In the genomic region with DNA sequence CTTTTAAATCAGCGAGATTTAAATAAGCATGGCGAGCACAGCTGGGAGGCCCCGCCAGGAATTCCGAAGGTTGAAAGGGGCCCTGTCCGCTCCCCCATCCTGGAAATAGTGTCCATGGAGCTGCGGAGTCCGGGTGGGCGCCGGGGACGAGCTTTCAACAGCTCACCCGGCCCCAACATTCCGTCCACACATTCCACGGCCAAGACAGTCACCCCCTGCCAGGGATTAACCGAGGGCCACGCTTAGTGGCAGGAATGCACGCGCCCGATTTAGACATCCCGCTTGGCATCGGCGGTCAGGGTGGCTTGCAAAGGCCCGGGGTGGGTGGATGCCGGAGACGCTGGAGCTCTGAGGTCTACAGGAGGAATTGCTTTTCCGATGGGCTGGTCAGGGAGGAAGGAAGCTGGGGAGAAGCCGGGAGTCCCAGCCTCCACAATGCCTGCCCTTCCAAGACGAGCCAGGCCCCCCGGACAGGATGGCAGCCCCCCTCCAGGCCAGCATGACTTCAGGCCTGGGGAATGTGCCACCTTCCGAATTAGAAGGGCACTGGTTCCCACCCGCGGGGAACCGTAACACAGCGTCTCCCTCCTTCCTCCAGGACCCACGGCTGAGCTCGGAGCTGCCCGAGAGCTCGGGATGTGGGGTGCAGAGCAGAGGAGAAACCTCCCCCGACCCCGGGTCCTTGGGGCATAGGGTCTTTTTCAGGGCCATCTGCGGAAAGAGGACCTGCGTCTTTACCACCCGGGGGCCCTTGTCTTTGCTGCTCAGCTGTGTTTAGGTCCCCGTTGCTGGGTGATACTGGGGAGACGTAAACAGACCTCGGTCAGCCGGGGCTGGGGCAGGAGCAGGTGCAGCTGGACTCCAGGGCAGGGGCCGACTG, we compare ENCODE assay signal across 11 cellular contexts. TPM values are rescaled to one million over a fixed set of nuclear protein-coding genes. Genes with fewer than 3 reads are reported as not detected.
DNase-seq lines count a peak whose midpoint lies in the region; ATAC-seq and TF ChIP-seq lines count a peak whose summit lies in the region.
"Had no signal": no experiment of that assay in that cellular context is flagged by ENCODE, and none has a peak within 500 bp of the region (broad histone marks: within the 10 kb centered on the region; RNA-seq: fewer than 3 reads in every experiment).

No MANE protein-coding gene starts in this region.

- POLR2A ChIA-PET in WTC11 (lab: Charles Lee), result no interaction called here

- H3K27ac ChIP-seq in BLaER1 (0 out of 2 replicates have a peak overlapping the region, but pooled peaks have one; percentile 7), left ventricle myocardium inferior (replicated peaks) (peak overlapping the region; percentile 95), parathyroid adenoma (no peak overlapping the region)

- peak; percentile 78 for ATAC-seq in WTC11
- ATAC-seq in stimulated activated effector memory CD8-positive, alpha-beta T cell treated with anti-CD3 and anti-CD28 coated beads, Interleukin-12 subunit alpha, Interleukin-12 subunit beta, amount 100 ng/mL, for 72 hours, result no peak
- ATAC-seq in GM21367 (IDR thresholded peaks at IDR 0.05; ENCODE audit: unreplicated experiment), result no peak
- ATAC-seq: activated T-cell treated with anti-CD3 and anti-CD28 coated beads, Interleukin-2, amount 50 U/mL, for 4 hours had no signal

- peaks cover 10% of the 10 kb centered on the region for H3K36me3 Mint-ChIP-seq in WTC11
- peaks cover 6% of the 10 kb centered on the region for H3K36me3 Mint-ChIP-seq in stimulated activated effector memory CD8-positive, alpha-beta T cell treated with anti-CD3 and anti-CD28 coated beads, Interleukin-12 subunit alpha, Interleukin-12 subunit beta, amount 100 ng/mL, for 72 hours

- H3K27ac Mint-ChIP-seq in WTC11, result no peak overlapping the region; the same call in 1 of the 2 replicates
- no peak overlapping the region for H3K27ac Mint-ChIP-seq in stimulated activated effector memory CD8-positive, alpha-beta T cell treated with anti-CD3 and anti-CD28 coated beads, Interleukin-12 subunit alpha, Interleukin-12 subunit beta, amount 100 ng/mL, for 72 hours
- H3K27ac Mint-ChIP-seq: memory B cell had no signal

- no peaks in the 10 kb centered on the region for H3K27me3 ChIP-seq in BLaER1
- no peaks in the 10 kb centered on the region for H3K27me3 ChIP-seq in left ventricle myocardium inferior (ENCODE audit: low read depth)
- no peaks in the 10 kb centered on the region for H3K27me3 ChIP-seq in parathyroid adenoma (ENCODE audit: control insufficient read depth, insufficient read depth, low read length)

- H3K9me3 ChIP-seq in BLaER1 (peaks cover 9% of the 10 kb centered on the region), left ventricle myocardium inferior (replicated peaks) (no peaks in the 10 kb centered on the region), parathyroid adenoma (ENCODE audit: control insufficient read depth, low read length) (no peaks in the 10 kb centered on the region)

- H3K79me2 ChIP-seq in parathyroid adenoma, result no peaks in the 10 kb centered on the region

- peak overlapping the region; percentile 67 for H3K4me3 Mint-ChIP-seq in WTC11
- no peak overlapping the region for H3K4me3 Mint-ChIP-seq in stimulated activated effector memory CD8-positive, alpha-beta T cell treated with anti-CD3 and anti-CD28 coated beads, Interleukin-12 subunit alpha, Interleukin-12 subunit beta, amount 100 ng/mL, for 72 hours
- H3K4me3 Mint-ChIP-seq: activated T-cell treated with anti-CD3 and anti-CD28 coated beads, Interleukin-2, amount 50 U/mL, for 4 hours; memory B cell had no signal

- intact Hi-C loops in left ventricle myocardium inferior (cut with micrococcal nuclease), result no loop called here

- DNase-seq in WTC11 (ENCODE audit: low spot score) (peak; percentile 63), left ventricle myocardium inferior (peak; percentile 72), AG20443 (ENCODE audit: low spot score) (no peak)
- DNase-seq in stimulated activated effector memory CD8-positive, alpha-beta T cell treated with anti-CD3 and anti-CD28 coated beads, Interleukin-12 subunit alpha, Interleukin-12 subunit beta, amount 100 ng/mL, for 72 hours (ENCODE audit: low spot score in 2 of 2), result no peak
- DNase-seq in stimulated activated CD8-positive, alpha-beta memory T cell treated with anti-CD3 and anti-CD28 coated beads, Interleukin-4, amount 100 ng/mL, for 48 hours, result no peak
- DNase-seq: activated T-cell treated with anti-CD3 and anti-CD28 coated beads, Interleukin-2, amount 50 U/mL, for 4 hours; effector CD4-positive, alpha-beta T cell had no signal

- H3K36me3 ChIP-seq in BLaER1 (no peaks in the 10 kb centered on the region), left ventricle myocardium inferior (no peaks in the 10 kb centered on the region), parathyroid adenoma (ENCODE audit: control insufficient read depth, insufficient read depth, low read length) (no peaks in the 10 kb centered on the region)

- H3K27me3 Mint-ChIP-seq in WTC11 (ENCODE audit: low read depth), result no peaks in the 10 kb centered on the region
- H3K27me3 Mint-ChIP-seq: memory B cell had no signal

- H3K4me1 Mint-ChIP-seq in WTC11, result peaks cover 18% of the 10 kb centered on the region
- no peaks in the 10 kb centered on the region for H3K4me1 Mint-ChIP-seq in stimulated activated effector memory CD8-positive, alpha-beta T cell treated with anti-CD3 and anti-CD28 coated beads, Interleukin-12 subunit alpha, Interleukin-12 subunit beta, amount 100 ng/mL, for 72 hours

- H3K9ac ChIP-seq in BLaER1 (no peak overlapping the region), parathyroid adenoma (no peak overlapping the region)

- H3K4me3 ChIP-seq in BLaER1 (peak overlapping the region; percentile 8; the same call in 1 of the 2 replicates), left ventricle myocardium inferior (peak overlapping the region; percentile 63), parathyroid adenoma (ENCODE audit: low read depth, low read length) (peak overlapping the region; percentile 14)

- CTCF ChIA-PET in WTC11 (lab: Charles Lee), result no interaction called here

- TF ChIP-seq CTCF in WTC11 (IDR thresholded peaks at IDR 0.05) (no peak), left ventricle myocardium inferior (IDR thresholded peaks at IDR 0.05; ENCODE audit: borderline replicate concordance) (peak; percentile 54), parathyroid adenoma (IDR thresholded peaks at IDR 0.05) (no peak)

- no peaks in the 10 kb centered on the region for H4K20me1 ChIP-seq in BLaER1

- H3K9me3 Mint-ChIP-seq in WTC11, result peaks cover 5% of the 10 kb centered on the region
- no peaks in the 10 kb centered on the region for H3K9me3 Mint-ChIP-seq in stimulated activated effector memory CD8-positive, alpha-beta T cell treated with anti-CD3 and anti-CD28 coated beads, Interleukin-12 subunit alpha, Interleukin-12 subunit beta, amount 100 ng/mL, for 72 hours
- H3K9me3 Mint-ChIP-seq: activated T-cell treated with anti-CD3 and anti-CD28 coated beads, Interleukin-2, amount 50 U/mL, for 4 hours; memory B cell had no signal

- H3K4me2 ChIP-seq in BLaER1, result peak overlapping the region; percentile 64
- H3K4me2 ChIP-seq in parathyroid adenoma (ENCODE audit: low read length), result peak overlapping the region; percentile 58

- no peak overlapping the region for H2AFZ ChIP-seq in parathyroid adenoma

- H3K4me1 ChIP-seq in BLaER1, result peaks cover 9% of the 10 kb centered on the region; the same call in 1 of the 2 replicates
- peaks cover 17% of the 10 kb centered on the region for H3K4me1 ChIP-seq in left ventricle myocardium inferior
- no peaks in the 10 kb centered on the region for H3K4me1 ChIP-seq in parathyroid adenoma

TF ChIP-seq in WTC11, 78 proteins besides CTCF, POLR2A, EP300 and RAD21 (continues in another document):
- TF ChIP-seq, protein P1, sequence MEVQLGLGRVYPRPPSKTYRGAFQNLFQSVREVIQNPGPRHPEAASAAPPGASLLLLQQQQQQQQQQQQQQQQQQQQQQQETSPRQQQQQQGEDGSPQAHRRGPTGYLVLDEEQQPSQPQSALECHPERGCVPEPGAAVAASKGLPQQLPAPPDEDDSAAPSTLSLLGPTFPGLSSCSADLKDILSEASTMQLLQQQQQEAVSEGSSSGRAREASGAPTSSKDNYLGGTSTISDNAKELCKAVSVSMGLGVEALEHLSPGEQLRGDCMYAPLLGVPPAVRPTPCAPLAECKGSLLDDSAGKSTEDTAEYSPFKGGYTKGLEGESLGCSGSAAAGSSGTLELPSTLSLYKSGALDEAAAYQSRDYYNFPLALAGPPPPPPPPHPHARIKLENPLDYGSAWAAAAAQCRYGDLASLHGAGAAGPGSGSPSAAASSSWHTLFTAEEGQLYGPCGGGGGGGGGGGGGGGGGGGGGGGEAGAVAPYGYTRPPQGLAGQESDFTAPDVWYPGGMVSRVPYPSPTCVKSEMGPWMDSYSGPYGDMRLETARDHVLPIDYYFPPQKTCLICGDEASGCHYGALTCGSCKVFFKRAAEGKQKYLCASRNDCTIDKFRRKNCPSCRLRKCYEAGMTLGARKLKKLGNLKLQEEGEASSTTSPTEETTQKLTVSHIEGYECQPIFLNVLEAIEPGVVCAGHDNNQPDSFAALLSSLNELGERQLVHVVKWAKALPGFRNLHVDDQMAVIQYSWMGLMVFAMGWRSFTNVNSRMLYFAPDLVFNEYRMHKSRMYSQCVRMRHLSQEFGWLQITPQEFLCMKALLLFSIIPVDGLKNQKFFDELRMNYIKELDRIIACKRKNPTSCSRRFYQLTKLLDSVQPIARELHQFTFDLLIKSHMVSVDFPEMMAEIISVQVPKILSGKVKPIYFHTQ (CRISPR knock-in tag; IDR thresholded peaks at IDR 0.05), result no peak
- TF ChIP-seq ETV6 (CRISPR knock-in tag; IDR thresholded peaks at IDR 0.05) (no peak), NFATC4 (CRISPR knock-in tag; IDR thresholded peaks at IDR 0.05) (no peak), TEAD4 (CRISPR knock-in tag; IDR thresholded peaks at IDR 0.05) (peak; percentile 64; the same call in 1 of the 2 replicates), TP53 (CRISPR knock-in tag; IDR thresholded peaks at IDR 0.05) (no peak), OVOL2 (CRISPR knock-in tag; IDR thresholded peaks at IDR 0.05; ENCODE audit: borderline replicate concordance) (no peak), ZNF423 (CRISPR knock-in tag; IDR thresholded peaks at IDR 0.05) (peak; percentile 71), MYBL2 (CRISPR knock-in tag; IDR thresholded peaks at IDR 0.05) (no peak)
- TF ChIP-seq, protein P2, sequence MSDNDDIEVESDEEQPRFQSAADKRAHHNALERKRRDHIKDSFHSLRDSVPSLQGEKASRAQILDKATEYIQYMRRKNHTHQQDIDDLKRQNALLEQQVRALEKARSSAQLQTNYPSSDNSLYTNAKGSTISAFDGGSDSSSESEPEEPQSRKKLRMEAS (CRISPR knock-in tag; IDR thresholded peaks at IDR 0.05), result 0 out of 2 replicates have a peak, but pooled peaks have one; percentile 41
- TF ChIP-seq, protein P3, sequence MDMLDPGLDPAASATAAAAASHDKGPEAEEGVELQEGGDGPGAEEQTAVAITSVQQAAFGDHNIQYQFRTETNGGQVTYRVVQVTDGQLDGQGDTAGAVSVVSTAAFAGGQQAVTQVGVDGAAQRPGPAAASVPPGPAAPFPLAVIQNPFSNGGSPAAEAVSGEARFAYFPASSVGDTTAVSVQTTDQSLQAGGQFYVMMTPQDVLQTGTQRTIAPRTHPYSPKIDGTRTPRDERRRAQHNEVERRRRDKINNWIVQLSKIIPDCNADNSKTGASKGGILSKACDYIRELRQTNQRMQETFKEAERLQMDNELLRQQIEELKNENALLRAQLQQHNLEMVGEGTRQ (CRISPR knock-in tag; IDR thresholded peaks at IDR 0.05), result no peak

RNA-seq across cellular contexts. Expression of a gene that starts 26.9 kb away (rescaled TPM):
- total RNA-seq in WTC11 (2021), result 103 to 130 TPM (median 107 TPM) in 3 replicates
- total RNA-seq in left ventricle myocardium inferior, result 170 TPM

Comparison
In these comparisons a context has a peak if more than half of its experiments do, and no peak if none do; other contexts are left out.
1. H3K4me3 ChIP-seq: peak in every context shown above with its lines; median percentile 63 in left ventricle myocardium inferior; 14 in parathyroid adenoma; 8 in BLaER1.
2. DNase-seq: peak in WTC11 (single experiment) and left ventricle myocardium inferior (single experiment); none in stimulated activated effector memory CD8-positive, alpha-beta T cell treated with anti-CD3 and anti-CD28 coated beads, Interleukin-12 subunit alpha, Interleukin-12 subunit beta, amount 100 ng/mL, for 72 hours (0 of 2), AG20443 (single experiment) and stimulated activated CD8-positive, alpha-beta memory T cell treated with anti-CD3 and anti-CD28 coated beads, Interleukin-4, amount 100 ng/mL, for 48 hours (single experiment).